Comparison of ENCODE assay signal across 2 cellular contexts in genomic region chr3:66812126-66812525, GRCh38.
A peak's percentile ranks its signal among the peaks of the same experiment; 100 is the strongest.
TF ChIP-seq lines count a peak whose summit lies in the region.

No MANE protein-coding gene starts in this region.

TF ChIP-seq in IMR-90, 13 proteins besides CTCF, POLR2A, EP300 and RAD21:
- TF ChIP-seq NFE2L2 (IDR thresholded peaks at IDR 0.05; ENCODE audit: low read depth, low read length) (no peak), ELK1 (IDR thresholded peaks at IDR 0.05; ENCODE audit: borderline replicate concordance, low read depth, low read length) (no peak), BHLHE40 (IDR thresholded peaks at IDR 0.05; ENCODE audit: low read depth, low read length) (no peak), RFX5 (IDR thresholded peaks at IDR 0.05; ENCODE audit: low read depth, low read length) (no peak), SMC3 (IDR thresholded peaks at IDR 0.05; ENCODE audit: low read depth, low read length) (no peak), CEBPB (IDR thresholded peaks at IDR 0.05; ENCODE audit: low read depth, low read length) (no peak), CHD1 (IDR thresholded peaks at IDR 0.05; ENCODE audit: low read depth, low read length) (no peak), MAZ (IDR thresholded peaks at IDR 0.05; ENCODE audit: borderline replicate concordance, low read depth, low read length) (no peak), FOS (IDR thresholded peaks at IDR 0.05; ENCODE audit: low read depth, low read length) (no peak), MXI1 (IDR thresholded peaks at IDR 0.05; ENCODE audit: borderline replicate concordance, low read depth, low read length) (no peak), RCOR1 (IDR thresholded peaks at IDR 0.05; ENCODE audit: insufficient replicate concordance, low read length) (no peak), MAFK (IDR thresholded peaks at IDR 0.05; ENCODE audit: low read depth, low read length) (no peak)
- TF ChIP-seq, protein P1, sequence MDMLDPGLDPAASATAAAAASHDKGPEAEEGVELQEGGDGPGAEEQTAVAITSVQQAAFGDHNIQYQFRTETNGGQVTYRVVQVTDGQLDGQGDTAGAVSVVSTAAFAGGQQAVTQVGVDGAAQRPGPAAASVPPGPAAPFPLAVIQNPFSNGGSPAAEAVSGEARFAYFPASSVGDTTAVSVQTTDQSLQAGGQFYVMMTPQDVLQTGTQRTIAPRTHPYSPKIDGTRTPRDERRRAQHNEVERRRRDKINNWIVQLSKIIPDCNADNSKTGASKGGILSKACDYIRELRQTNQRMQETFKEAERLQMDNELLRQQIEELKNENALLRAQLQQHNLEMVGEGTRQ (IDR thresholded peaks at IDR 0.05; ENCODE audit: low read depth, low read length) = no peak

TF ChIP-seq in K562, 482 proteins besides CTCF, POLR2A, EP300 and RAD21:
- TF ChIP-seq CBX8 (IDR thresholded peaks at IDR 0.05; ENCODE audit: borderline replicate concordance, extremely low read depth, low read depth, low read length, poor library complexity, severe bottlenecking) (no peak), ZBTB40 (IDR thresholded peaks at IDR 0.05) (peak; percentile 78), ZBTB40 (CRISPR knock-in tag; IDR thresholded peaks at IDR 0.05) (0 out of 2 replicates have a peak, but pooled peaks have one; percentile 19), ETS2 (tag; IDR thresholded peaks at IDR 0.05; ENCODE audit: borderline replicate concordance, poor library complexity, severe bottlenecking) (no peak)
